In genomic region chr18:13003466-13003896, GRCh38 we compare ENCODE assay signal across 10 cellular contexts. TPM values are rescaled to one million over a fixed set of nuclear protein-coding genes. Genes with fewer than 3 reads are reported as not detected.
DNase-seq lines count a peak whose midpoint lies in the region; ATAC-seq and TF ChIP-seq lines count a peak whose summit lies in the region.
"Had no signal": no experiment of that assay in that cellular context is flagged by ENCODE, and none has a peak within 500 bp of the region (broad histone marks: within the 10 kb centered on the region; RNA-seq: fewer than 3 reads in every experiment).

No MANE protein-coding gene starts in this region.

- H2AK5ac ChIP-seq in mesendoderm (ENCODE audit: low read length), result peak overlapping the region; percentile 51

- POLR2A ChIA-PET in CD4-positive, alpha-beta T cell (lab: Charles Lee), result interaction anchor here (0.7 kb wide), 1 partner anchor 1972 kb away, joined by 6 read pairs; no protein-coding TSS in a partner anchor

- no peaks in the 10 kb centered on the region for H3K27me3 ChIP-seq in CD4-positive, alpha-beta T cell (ENCODE audit: control insufficient read depth, insufficient read depth, low read length)
- no peaks in the 10 kb centered on the region for H3K27me3 ChIP-seq in mesendoderm (ENCODE audit: insufficient read depth, low read length, poor library complexity)
- H3K27me3 ChIP-seq: SJCRH30 had no signal

- no peak overlapping the region for H3K27ac ChIP-seq in CD4-positive, alpha-beta T cell (ENCODE audit: low read depth, low read length)
- no peak overlapping the region for H3K27ac ChIP-seq in mesendoderm (ENCODE audit: low read depth, low read length)
- H3K27ac ChIP-seq: SJCRH30 had no signal

- no peaks in the 10 kb centered on the region for H3K4me1 ChIP-seq in mesendoderm (ENCODE audit: control insufficient read depth, low read depth, low read length)
- H3K4me1 ChIP-seq: SJCRH30 had no signal

- no peak overlapping the region for H3K18ac ChIP-seq in mesendoderm (ENCODE audit: low read length)

- no peak overlapping the region for H4K5ac ChIP-seq in mesendoderm (ENCODE audit: low read length)

- no peak overlapping the region for H3K23ac ChIP-seq in mesendoderm (ENCODE audit: low read length)

- H3K9me3 ChIP-seq in CD4-positive, alpha-beta T cell (ENCODE audit: control insufficient read depth, low read length), result no peaks in the 10 kb centered on the region
- H3K9me3 ChIP-seq: SJCRH30 had no signal

- no peak overlapping the region for H3K4ac ChIP-seq in mesendoderm (ENCODE audit: low read depth, low read length)

- H3K79me1 ChIP-seq in mesendoderm (ENCODE audit: low read length), result peaks cover 23% of the 10 kb centered on the region

- H3K27ac Mint-ChIP-seq in CD4-positive, alpha-beta T cell, result no peak overlapping the region

- H3K4me3 Mint-ChIP-seq in CD4-positive, alpha-beta T cell, result no peak overlapping the region

- H3K4me2 ChIP-seq in mesendoderm (ENCODE audit: low read length), result no peak overlapping the region

- H3K56ac ChIP-seq in mesendoderm (ENCODE audit: low read length), result peak overlapping the region; percentile 42

- DNase-seq in CD4-positive, alpha-beta T cell, result no peak
- DNase-seq in NCI-H82 (lab: John Stamatoyannopoulos, UW) (peak; percentile 75), choroid plexus epithelial cell (ENCODE audit: low read depth) (peak; percentile 92), mesendoderm (peak; percentile 98), middle frontal gyrus (ENCODE audit: extremely low spot score, low spot score) (no peak), pons (ENCODE audit: low spot score) (no peak), occipital lobe (lab: John Stamatoyannopoulos, UW) (no peak)

- TF ChIP-seq CTCF in CD4-positive, alpha-beta T cell (IDR thresholded peaks at IDR 0.05), result peak; percentile 20
- peak; percentile 72 for TF ChIP-seq CTCF in choroid plexus epithelial cell (conservative IDR thresholded peaks at IDR 0.05; ENCODE audit: low read depth, low read length)

- no CpG with 5 or more reads among the region's 7 CpGs for WGBS in mesendoderm (ENCODE audit: extremely low coverage, insufficient coverage, low lambda C conversion rate)

- no peaks in the 10 kb centered on the region for H3K9me3 Mint-ChIP-seq in CD4-positive, alpha-beta T cell

- H3K36me3 Mint-ChIP-seq in CD4-positive, alpha-beta T cell (ENCODE audit: low read depth), result peaks cover 28% of the 10 kb centered on the region

- H3K4me3 ChIP-seq in choroid plexus epithelial cell (ENCODE audit: low read depth, low read length) (no peak overlapping the region), mesendoderm (ENCODE audit: low read length) (no peak overlapping the region)
- H3K4me3 ChIP-seq: lung, SJCRH30 had no signal

- intact Hi-C loops in CD4-positive, alpha-beta T cell (cut with DNase I, micrococcal nuclease), result loop anchor here in 1 of 2 experiments (10.0 kb wide), 1 partner anchor 151 kb away; no protein-coding TSS in a partner anchor

- no peaks in the 10 kb centered on the region for H3K36me3 ChIP-seq in mesendoderm (ENCODE audit: control insufficient read depth, insufficient read depth, low read length)
- H3K36me3 ChIP-seq: SJCRH30 had no signal

- no peak overlapping the region for H2BK120ac ChIP-seq in mesendoderm (ENCODE audit: low read depth, low read length)

- peak; percentile 24 for ATAC-seq in CD4-positive, alpha-beta T cell (ENCODE audit: poor library complexity)
- peak; percentile 51 for ATAC-seq in GM19463 (IDR thresholded peaks at IDR 0.05; ENCODE audit: unreplicated experiment)

- peaks cover 3% of the 10 kb centered on the region for H3K79me2 ChIP-seq in mesendoderm (ENCODE audit: control insufficient read depth, insufficient read depth, low read length)

- H2BK15ac ChIP-seq in mesendoderm (replicated peaks; ENCODE audit: low read depth), result no peak overlapping the region

- H3K9ac ChIP-seq in mesendoderm (ENCODE audit: low read length), result no peak overlapping the region

- CTCF ChIA-PET in CD4-positive, alpha-beta T cell (lab: Charles Lee), result interaction anchor here (0.7 kb wide), 2 partner anchors 83 to 1076 kb away, joined by 3 read pairs; no protein-coding TSS in a partner anchor

- no peak overlapping the region for H2BK5ac ChIP-seq in mesendoderm (ENCODE audit: low read length)

- no peaks in the 10 kb centered on the region for H3K27me3 Mint-ChIP-seq in CD4-positive, alpha-beta T cell

- peaks cover 6% of the 10 kb centered on the region for H3K4me1 Mint-ChIP-seq in CD4-positive, alpha-beta T cell (ENCODE audit: low read depth)

- H4K8ac ChIP-seq in mesendoderm (ENCODE audit: low read depth, low read length), result no peak overlapping the region

RNA-seq across cellular contexts. Expression of gene CEP192, which starts 12.3 kb away (rescaled TPM):
- 10 to 100 TPM; 23.4 to 25.0 TPM for total RNA-seq in CD4-positive, alpha-beta T cell
- polyA plus RNA-seq in mesendoderm (2013, experiment 1 of 2), result 11.5 TPM
- polyA plus RNA-seq in mesendoderm (2013, experiment 2 of 2), result 11.7 TPM
- 66.3 TPM for total RNA-seq in occipital lobe

RNA-seq across cellular contexts. Expression of gene SEH1L, which starts 55.7 kb away (rescaled TPM):
- total RNA-seq in CD4-positive, alpha-beta T cell, result 10 to 100 TPM; 23.9 to 26.7 TPM
- 47.7 TPM for polyA plus RNA-seq in mesendoderm (2013, experiment 1 of 2)
- 45.9 TPM for polyA plus RNA-seq in mesendoderm (2013, experiment 2 of 2)
- 40.1 TPM for total RNA-seq in occipital lobe

Comparison
In these comparisons a context has a peak if more than half of its experiments do, and no peak if none do; other contexts are left out.
1. DNase-seq: peak in NCI-H82 (single experiment), choroid plexus epithelial cell (single experiment) and mesendoderm (single experiment); none in CD4-positive, alpha-beta T cell (0 of 10), middle frontal gyrus (single experiment), pons (single experiment) and occipital lobe (single experiment).